In the genomic region with DNA sequence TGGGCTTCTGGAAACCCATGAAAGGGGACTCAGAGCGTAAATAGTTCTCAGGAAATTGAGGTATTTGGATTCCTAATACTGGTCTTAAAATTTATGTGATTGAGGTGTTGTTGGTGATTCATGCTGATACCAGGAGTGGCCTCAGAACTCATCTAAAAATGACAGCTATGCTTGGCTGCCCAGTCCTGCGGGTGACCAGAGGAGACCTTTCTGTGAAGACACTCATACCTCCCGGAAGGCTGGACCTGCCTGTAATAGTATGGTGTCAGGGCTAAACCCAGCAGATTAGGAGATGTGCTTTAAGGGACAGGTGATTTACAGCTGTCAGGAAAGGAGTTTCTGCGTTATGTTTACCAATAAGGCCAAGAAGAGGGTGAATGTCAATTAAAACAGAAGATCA, we compare ENCODE assay signal across 27 cellular contexts. TPM values are rescaled to one million over a fixed set of nuclear protein-coding genes. Genes with fewer than 3 reads are reported as not detected.
DNase-seq lines count a peak whose midpoint lies in the region; ATAC-seq, FAIRE-seq and TF ChIP-seq lines count a peak whose summit lies in the region.
"Had no signal": no experiment of that assay in that cellular context is flagged by ENCODE, and none has a peak within 500 bp of the region (broad histone marks: within the 10 kb centered on the region; RNA-seq: fewer than 3 reads in every experiment).

No MANE protein-coding gene starts in this region.

- H3K9me1 ChIP-seq in K562 (ENCODE audit: control insufficient read depth, insufficient read depth, low read length) = no peaks in the 10 kb centered on the region

- 4% methylated on average over 4 of the region's 4 CpGs for WGBS in K562 (ENCODE audit: insufficient coverage, low coverage, missing lambda C conversion rate)
- no CpG with 5 or more reads among the region's 4 CpGs for WGBS in trophoblast cell (ENCODE audit: extremely low coverage, insufficient coverage, insufficient read length)

- H3K79me2 ChIP-seq in K562 (ENCODE audit: control insufficient read depth, insufficient read depth, low read length) = no peaks in the 10 kb centered on the region
- H3K79me2 ChIP-seq in trophoblast cell (ENCODE audit: control insufficient read depth, insufficient read depth, low read length, poor library complexity) = no peaks in the 10 kb centered on the region

- TF ChIP-seq POLR2A in K562 (conservative IDR thresholded peaks at IDR 0.05) = no peak

- POLR2A ChIA-PET in K562 (lab: Yijun Ruan, JAX) = no interaction called here

- no peak for DNase-seq in K562 (ENCODE audit: extremely low read depth in 1 of 4, low spot score in 3 of 4)
- peak; percentile 17 for DNase-seq in coronary artery (ENCODE audit: low spot score)
- peak; percentile 88 for DNase-seq in trophoblast cell
- no peak for DNase-seq in hepatic stellate cell (ENCODE audit: low spot score)
- no peak for DNase-seq in stimulated activated effector memory CD8-positive, alpha-beta T cell treated with anti-CD3 and anti-CD28 coated beads, Interleukin-12 subunit alpha, Interleukin-12 subunit beta, amount 100 ng/mL, for 72 hours (ENCODE audit: low spot score in 2 of 2)
- DNase-seq: 8988T; ACHN; BE2C; C1 segment of cervical spinal cord; CD4-positive, alpha-beta memory T cell; CD4-positive, CD25-positive, alpha-beta regulatory T cell; CD8-positive, alpha-beta memory T cell; COR-L47; DMS 273 treated with DMSO at 0.1 percent for 48 hours; DMS153; DMS53; DMS79; DND-41; EL; GDM1 had no signal

- FAIRE-seq in K562 (lab: Jason Lieb, UNC) = no peak
- FAIRE-seq: A204.1, GM12878, GM12892, GM18507 had no signal

- intact Hi-C loops in K562 (cut with micrococcal nuclease) = no loop called here

- in situ Hi-C loops in K562 (cut with MboI) = no loop called here

- no peak overlapping the region for H3K9ac ChIP-seq in K562 (ENCODE audit: insufficient read depth in 1 of 2, low read depth in 2 of 2, low read length in 2 of 2)
- no peak overlapping the region for H3K9ac ChIP-seq in trophoblast cell (ENCODE audit: low read length)
- H3K9ac ChIP-seq: BLaER1 had no signal

- H4K12ac ChIP-seq in trophoblast cell (ENCODE audit: low read depth, low read length) = no peak overlapping the region

- TF ChIP-seq RAD21 in K562 (CRISPR knock-in tag; conservative IDR thresholded peaks at IDR 0.05 in 1 of 2, IDR thresholded peaks at IDR 0.05 in 1 of 2) = no peak

- H3K27me3 ChIP-seq in K562 (ENCODE audit: control insufficient read depth in 2 of 2, insufficient read depth in 2 of 2, low read length in 2 of 2) (no peaks in the 10 kb centered on the region; a peak in 1 of 5 replicates), trophoblast cell (ENCODE audit: insufficient read depth, low read length) (no peaks in the 10 kb centered on the region)
- H3K27me3 ChIP-seq: BE2C, BLaER1 had no signal

- H4K20me1 ChIP-seq in K562 (replicated peaks; ENCODE audit: control insufficient read depth, insufficient read depth, low read length) = no peaks in the 10 kb centered on the region
- H4K20me1 ChIP-seq: BLaER1 had no signal

- H3K4ac ChIP-seq in trophoblast cell (ENCODE audit: low read depth, low read length) = no peak overlapping the region

- no peak overlapping the region for H3K14ac ChIP-seq in trophoblast cell (ENCODE audit: low read length)

- no peaks in the 10 kb centered on the region for H3K36me3 Mint-ChIP-seq in stimulated activated effector memory CD8-positive, alpha-beta T cell treated with anti-CD3 and anti-CD28 coated beads, Interleukin-12 subunit alpha, Interleukin-12 subunit beta, amount 100 ng/mL, for 72 hours
- H3K36me3 Mint-ChIP-seq: CD4-positive, alpha-beta memory T cell; CD4-positive, CD25-positive, alpha-beta regulatory T cell had no signal

- no peaks in the 10 kb centered on the region for H3K4me1 Mint-ChIP-seq in stimulated activated effector memory CD8-positive, alpha-beta T cell treated with anti-CD3 and anti-CD28 coated beads, Interleukin-12 subunit alpha, Interleukin-12 subunit beta, amount 100 ng/mL, for 72 hours
- H3K4me1 Mint-ChIP-seq: CD4-positive, alpha-beta memory T cell; CD4-positive, CD25-positive, alpha-beta regulatory T cell; CD8-positive, alpha-beta memory T cell had no signal

- H4K91ac ChIP-seq in trophoblast cell (ENCODE audit: low read depth, low read length) = no peak overlapping the region

- H3K4me2 ChIP-seq in K562 (ENCODE audit: insufficient read depth, low read length) (no peak overlapping the region), trophoblast cell (ENCODE audit: low read length) (no peak overlapping the region)
- H3K4me2 ChIP-seq: BLaER1 had no signal

- ATAC-seq in K562 = no peak
- no peak for ATAC-seq in stimulated activated effector memory CD8-positive, alpha-beta T cell treated with anti-CD3 and anti-CD28 coated beads, Interleukin-12 subunit alpha, Interleukin-12 subunit beta, amount 100 ng/mL, for 72 hours
- ATAC-seq: GM12878 had no signal

- CTCF ChIA-PET in K562 (lab: Yijun Ruan, JAX; ENCODE audit: low intra/inter-chr PET ratio) = no interaction called here

- no peak overlapping the region for H2AK5ac ChIP-seq in trophoblast cell (ENCODE audit: low read length)

- H3K4me3 Mint-ChIP-seq in stimulated activated effector memory CD8-positive, alpha-beta T cell treated with anti-CD3 and anti-CD28 coated beads, Interleukin-12 subunit alpha, Interleukin-12 subunit beta, amount 100 ng/mL, for 72 hours = no peak overlapping the region
- H3K4me3 Mint-ChIP-seq: CD14-positive monocyte; CD4-positive, alpha-beta memory T cell; CD4-positive, CD25-positive, alpha-beta regulatory T cell; CD8-positive, alpha-beta memory T cell had no signal

- peaks cover 9% of the 10 kb centered on the region for H3K9me3 Mint-ChIP-seq in stimulated activated effector memory CD8-positive, alpha-beta T cell treated with anti-CD3 and anti-CD28 coated beads, Interleukin-12 subunit alpha, Interleukin-12 subunit beta, amount 100 ng/mL, for 72 hours

- TF ChIP-seq CTCF in K562 (IDR thresholded peaks at IDR 0.05 in 2 of 3, conservative IDR thresholded peaks at IDR 0.05 in 1 of 3; ENCODE audit: insufficient read depth in 2 of 3, low read depth in 1 of 3, low read length in 3 of 3) (no peak), coronary artery (IDR thresholded peaks at IDR 0.05) (no peak)

- H2BK120ac ChIP-seq in trophoblast cell (ENCODE audit: insufficient read depth, low read length, poor library complexity) = no peak overlapping the region

- peaks cover 8% of the 10 kb centered on the region for H3K9me3 ChIP-seq in K562 (replicated peaks; ENCODE audit: control insufficient read depth, insufficient read depth, low read depth, low read length)
- peaks cover 1% of the 10 kb centered on the region for H3K9me3 ChIP-seq in trophoblast cell (ENCODE audit: insufficient read depth, low read depth, low read length)
- H3K9me3 ChIP-seq: BE2C had no signal

- H3K4me1 ChIP-seq in K562 (replicated peaks in 1 of 2; ENCODE audit: control insufficient read depth in 2 of 2, insufficient read depth in 2 of 2, low read length in 2 of 2) (no peaks in the 10 kb centered on the region), trophoblast cell (ENCODE audit: control insufficient read depth in 1 of 2, insufficient read depth in 2 of 2, low read length in 2 of 2) (peaks cover 0 to 2% of the 10 kb centered on the region in 2 experiments)

- BruUV-seq in K562 (replicated peaks; lab: Mats Ljungman, UMichigan) = no TSS peak

- H3K27ac ChIP-seq in K562 (ENCODE audit: extremely low read depth, low read depth, low read length) = no peak overlapping the region
- H3K27ac ChIP-seq in coronary artery = no peak overlapping the region
- no peak overlapping the region for H3K27ac ChIP-seq in trophoblast cell (ENCODE audit: low read depth, low read length)
- H3K27ac ChIP-seq: BLaER1 had no signal

- TF ChIP-seq EP300 in K562 (IDR thresholded peaks at IDR 0.05; ENCODE audit: low read length) = no peak

- no peak overlapping the region for H4K8ac ChIP-seq in trophoblast cell (ENCODE audit: low read depth, low read length)

- H2BK12ac ChIP-seq in trophoblast cell (ENCODE audit: low read length) = no peak overlapping the region

- H3K79me1 ChIP-seq in trophoblast cell (ENCODE audit: low read length) = no peaks in the 10 kb centered on the region

- H3K23ac ChIP-seq in trophoblast cell (ENCODE audit: low read length) = no peak overlapping the region

- H3K4me3 ChIP-seq in K562 = no peak overlapping the region
- no peak overlapping the region for H3K4me3 ChIP-seq in coronary artery
- no peak overlapping the region for H3K4me3 ChIP-seq in trophoblast cell (ENCODE audit: low read depth, low read length)
- H3K4me3 ChIP-seq: BLaER1, GM12878 had no signal

- no peak overlapping the region for H2BK5ac ChIP-seq in trophoblast cell (ENCODE audit: low read depth, low read length, poor library complexity)

- H3K36me3 ChIP-seq in K562 (ENCODE audit: control insufficient read depth, insufficient read depth, low read length) (no peaks in the 10 kb centered on the region), trophoblast cell (ENCODE audit: control insufficient read depth in 1 of 2, insufficient read depth in 2 of 2, low read length in 2 of 2) (no peaks in the 10 kb centered on the region)
- H3K36me3 ChIP-seq: BE2C, BLaER1 had no signal

- H3K27ac Mint-ChIP-seq in stimulated activated effector memory CD8-positive, alpha-beta T cell treated with anti-CD3 and anti-CD28 coated beads, Interleukin-12 subunit alpha, Interleukin-12 subunit beta, amount 100 ng/mL, for 72 hours = no peak overlapping the region
- H3K27ac Mint-ChIP-seq: CD14-positive monocyte; CD4-positive, alpha-beta memory T cell; CD4-positive, CD25-positive, alpha-beta regulatory T cell; CD8-positive, alpha-beta memory T cell had no signal

- no peak overlapping the region for H3K18ac ChIP-seq in trophoblast cell (ENCODE audit: low read length)

- H2AFZ ChIP-seq in K562 (ENCODE audit: low read depth, low read length) = no peak overlapping the region
- H2AFZ ChIP-seq in trophoblast cell (ENCODE audit: insufficient read depth, low read length, poor library complexity) = no peak overlapping the region

RNA-seq across cellular contexts. Expression of a gene that starts 29.9 kb away (rescaled TPM):
- total RNA-seq in K562 (2011; cell fraction: chromatin; rRNA removed; ENCODE audit: low replicate concordance) = 0.81 and 2.9 TPM in 2 replicates
- total RNA-seq in K562 (2011; cell fraction: nucleolus; rRNA removed) = 3.4 and 4.8 TPM in 2 replicates
- 1.3 and 1.9 TPM in 2 replicates for total RNA-seq in K562 (2011; cell fraction: nucleoplasm; rRNA removed)
- total RNA-seq in K562 (2014; rRNA removed) (6.8 and 9.6 TPM in 2 replicates), K562 (2014; rRNA removed; fragmentation: Illumina TruSeq; extraction: Trizol) (0.26 and 0.40 TPM in 2 replicates), K562 (2015; rRNA removed; fragmentation: Illumina TruSeq; extraction: Trizol) (0.83 and 0.90 TPM in 2 replicates), K562 (2021) (7.7 and 8.5 TPM in 2 replicates)
- polyA plus RNA-seq in K562 (2011; rRNA removed) (1.2 and 2.0 TPM in 2 replicates), K562 (2014; fragmentation: Illumina TruSeq; extraction: Trizol) (0.16 and 0.73 TPM in 2 replicates), K562 (2014; fragmentation: Nextera tagmentation; extraction: Ambion mirVana) (under 1 TPM; 0.08 to 0.14 TPM), K562 (2014; rRNA removed) (6.6 and 10.8 TPM in 2 replicates)
- polyA plus RNA-seq in K562 (2011; cell fraction: cytosol; rRNA removed) = 1.9 and 9.3 TPM in 2 replicates
- 2.0 and 4.6 TPM in 2 replicates for polyA plus RNA-seq in K562 (2011; cell fraction: nucleus; rRNA removed)
- polyA plus RNA-seq in K562 (2012) = 5.5 and 6.8 TPM in 2 replicates
- polyA minus RNA-seq in K562 (2011; rRNA and poly(A)+ RNA removed) = 0.18 and 0.25 TPM in 2 replicates
- polyA minus RNA-seq in K562 (2011; cell fraction: cytosol; rRNA and poly(A)+ RNA removed) = 2.0 and 2.1 TPM in 2 replicates
- 1.3 and 1.6 TPM in 2 replicates for polyA minus RNA-seq in K562 (2011; cell fraction: nucleus; rRNA and poly(A)+ RNA removed)
- polyA plus RNA-seq in trophoblast cell (2013) = 11.5 and 12.2 TPM in 2 replicates
- total RNA-seq: G401 had no signal
- polyA plus RNA-seq: CD14-positive monocyte; CD4-positive, alpha-beta memory T cell; CD4-positive, CD25-positive, alpha-beta regulatory T cell; CD8-positive, alpha-beta memory T cell had no signal

Comparison
In these comparisons a context has a peak if more than half of its experiments do, and no peak if none do; other contexts are left out.
1. DNase-seq: peak in coronary artery (single experiment) and trophoblast cell (2 of 2); none in K562 (0 of 4), hepatic stellate cell (single experiment) and stimulated activated effector memory CD8-positive, alpha-beta T cell treated with anti-CD3 and anti-CD28 coated beads, Interleukin-12 subunit alpha, Interleukin-12 subunit beta, amount 100 ng/mL, for 72 hours (0 of 2).